32 cellular contexts compared by ENCODE assay signal in genomic region chr7:127041689-127042452, GRCh38.
"Had no signal": no experiment of that assay in that cellular context is flagged by ENCODE, and none has a peak within 500 bp of the region (broad histone marks: within the 10 kb centered on the region; RNA-seq: fewer than 3 reads in every experiment).

No MANE protein-coding gene starts in this region.

- ATAC-seq: activated CD8-positive, alpha-beta T cell treated with anti-CD3 and anti-CD28 coated beads for 36 hours; activated naive CD4-positive, alpha-beta T cell treated with anti-CD3 and anti-CD28 coated beads, Interleukin-2, amount 50 U/mL, for 72 hours; activated T-cell treated with anti-CD3 and anti-CD28 coated beads, Interleukin-2, amount 50 U/mL, for 4 hours; activated T-cell treated with anti-CD3 and anti-CD28 coated beads, Interleukin-2, amount 50 U/mL, for 72 hours; activated T-helper 17 cell treated with anti-CD3 and anti-CD28 coated beads, Interleukin-2, amount 50 U/mL, for 72 hours; body of pancreas had no signal

- DNase-seq: activated B cell treated with CpG ODN at 0.5 μM for 24 hours; activated CD4-positive, alpha-beta memory T cell treated with anti-CD3 and anti-CD28 coated beads for 36 hours; activated CD4-positive, alpha-beta T cell treated with anti-CD3 and anti-CD28 coated beads for 4 hours; activated CD4-positive, alpha-beta T cell treated with anti-CD3 and anti-CD28 coated beads, Interleukin-2, amount 10 ng/mL, durations not matched to agents 24 days and 14 days; activated CD4-positive, alpha-beta T cell treated with anti-CD3 and anti-CD28 coated beads, Interleukin-2, amount 50 U/mL, for 1 hour; activated CD4-positive, alpha-beta T cell treated with anti-CD3 and anti-CD28 coated beads, Interleukin-2, amount 50 U/mL, for 4 hours; activated CD4-positive, CD25-positive, alpha-beta regulatory T cell treated with anti-CD3 and anti-CD28 coated beads, Interleukin-2, amount 50 U/mL, for 72 hours; activated CD8-positive, alpha-beta memory T cell treated with anti-CD3 and anti-CD28 coated beads, Interleukin-2, amount 50 U/mL, for 4 hours; activated CD8-positive, alpha-beta T cell treated with anti-CD3 and anti-CD28 coated beads for 36 hours; activated effector memory CD4-positive, alpha-beta T cell treated with anti-CD3 and anti-CD28 coated beads, Interleukin-2, amount 50 U/mL, for 16 hours; activated gamma-delta T cell treated with Interleukin-2 at 50 U/mL for 16 hours; activated naive CD4-positive, alpha-beta T cell; activated naive CD4-positive, alpha-beta T cell treated with anti-CD3 and anti-CD28 coated beads for 36 hours; activated naive CD4-positive, alpha-beta T cell treated with anti-CD3 and anti-CD28 coated beads, Interleukin-2, amount 50 U/mL, for 16 hours; activated naive CD8-positive, alpha-beta T cell treated with anti-CD3 and anti-CD28 coated beads for 36 hours; activated T-cell treated with anti-CD3 and anti-CD28 coated beads for 4 hours; activated T-cell treated with anti-CD3 and anti-CD28 coated beads, Interleukin-2, amount 50 U/mL, for 1 hour; activated T-cell treated with anti-CD3 and anti-CD28 coated beads, Interleukin-2, amount 50 U/mL, for 4 hours; activated T-cell treated with anti-CD3 and anti-CD28 coated beads, Interleukin-2, amount 50 U/mL, for 72 hours; adrenal gland; amniotic stem cell; aorta; body of pancreas; brain microvascular endothelial cell; central memory CD4-positive, alpha-beta T cell; T-helper 1 cell; T-helper 2 cell; T-helper 9 cell had no signal

- H3K9me3 ChIP-seq: adrenal gland, body of pancreas, breast epithelium had no signal

- H3K4me1 ChIP-seq: adrenal gland, body of pancreas, breast epithelium had no signal

- H3K27me3 ChIP-seq: adrenal gland, body of pancreas, brain microvascular endothelial cell, breast epithelium had no signal

- H3K4me3 ChIP-seq: adrenal gland, body of pancreas, breast epithelium had no signal

- H3K27ac ChIP-seq: adrenal gland, body of pancreas, brain microvascular endothelial cell, breast epithelium, VCaP had no signal

- H3K36me3 ChIP-seq: adrenal gland, brain microvascular endothelial cell, breast epithelium had no signal
